1 cellular context compared by ENCODE assay signal in the genomic region with DNA sequence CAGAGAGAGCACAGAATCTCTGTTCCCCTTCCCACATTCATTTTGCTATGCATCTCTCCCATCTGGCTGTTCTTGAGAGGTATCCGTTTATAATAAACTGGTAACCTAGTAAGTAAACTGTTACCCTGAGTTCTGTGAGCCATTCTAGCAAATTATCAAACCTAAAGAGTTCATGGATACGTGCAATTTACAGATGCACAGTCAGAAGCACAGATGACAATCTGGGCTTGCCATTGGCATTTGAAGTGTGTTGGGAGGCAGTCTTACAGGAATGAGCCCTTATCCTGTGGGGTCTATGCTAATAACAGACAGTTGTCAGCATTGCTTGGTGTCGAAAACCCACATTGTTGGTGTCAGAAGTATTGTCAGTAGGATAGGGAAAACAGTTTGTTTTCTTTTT.
TF ChIP-seq lines count a peak whose summit lies in the region.

No MANE protein-coding gene starts in this region.

TF ChIP-seq in WTC11, 78 proteins besides CTCF, POLR2A, EP300 and RAD21:
- TF ChIP-seq, protein P1, sequence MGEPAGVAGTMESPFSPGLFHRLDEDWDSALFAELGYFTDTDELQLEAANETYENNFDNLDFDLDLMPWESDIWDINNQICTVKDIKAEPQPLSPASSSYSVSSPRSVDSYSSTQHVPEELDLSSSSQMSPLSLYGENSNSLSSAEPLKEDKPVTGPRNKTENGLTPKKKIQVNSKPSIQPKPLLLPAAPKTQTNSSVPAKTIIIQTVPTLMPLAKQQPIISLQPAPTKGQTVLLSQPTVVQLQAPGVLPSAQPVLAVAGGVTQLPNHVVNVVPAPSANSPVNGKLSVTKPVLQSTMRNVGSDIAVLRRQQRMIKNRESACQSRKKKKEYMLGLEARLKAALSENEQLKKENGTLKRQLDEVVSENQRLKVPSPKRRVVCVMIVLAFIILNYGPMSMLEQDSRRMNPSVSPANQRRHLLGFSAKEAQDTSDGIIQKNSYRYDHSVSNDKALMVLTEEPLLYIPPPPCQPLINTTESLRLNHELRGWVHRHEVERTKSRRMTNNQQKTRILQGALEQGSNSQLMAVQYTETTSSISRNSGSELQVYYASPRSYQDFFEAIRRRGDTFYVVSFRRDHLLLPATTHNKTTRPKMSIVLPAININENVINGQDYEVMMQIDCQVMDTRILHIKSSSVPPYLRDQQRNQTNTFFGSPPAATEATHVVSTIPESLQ (CRISPR knock-in tag; IDR thresholded peaks at IDR 0.05), result no peak
- TF ChIP-seq NFATC4 (CRISPR knock-in tag; IDR thresholded peaks at IDR 0.05) (no peak), ZNF317 (CRISPR knock-in tag; IDR thresholded peaks at IDR 0.05; ENCODE audit: borderline replicate concordance, low read depth) (peak; percentile 90), ZNF138 (CRISPR knock-in tag; conservative IDR thresholded peaks at IDR 0.05) (no peak), TEAD4 (CRISPR knock-in tag; IDR thresholded peaks at IDR 0.05) (no peak), GABPB1 (CRISPR knock-in tag; IDR thresholded peaks at IDR 0.05) (no peak), ELF4 (CRISPR knock-in tag; IDR thresholded peaks at IDR 0.05; ENCODE audit: low read depth) (no peak)
